12 cellular contexts compared by ENCODE assay signal in genomic region chr19:2014081-2014693, GRCh38. TPM values are rescaled to one million over a fixed set of nuclear protein-coding genes. Genes with fewer than 3 reads are reported as not detected.
DNase-seq lines count a peak whose midpoint lies in the region; ATAC-seq, FAIRE-seq and TF ChIP-seq lines count a peak whose summit lies in the region.
"Had no signal": no experiment of that assay in that cellular context is flagged by ENCODE, and none has a peak within 500 bp of the region (broad histone marks: within the 10 kb centered on the region; RNA-seq: fewer than 3 reads in every experiment).

No MANE protein-coding gene starts in this region.

- H3K4me1 ChIP-seq in astrocyte (ENCODE audit: insufficient read depth, low read length): no peaks in the 10 kb centered on the region
- H3K4me1 ChIP-seq in iPS-20b (ENCODE audit: insufficient read depth, low read length): no peaks in the 10 kb centered on the region
- peaks cover 0 to 36% (median 13%) of the 10 kb centered on the region in 4 donors for H3K4me1 ChIP-seq in tibial nerve

- H3K4me3 ChIP-seq in astrocyte (ENCODE audit: insufficient read depth, low read depth, low read length) (peak overlapping the region; percentile 55), iPS-20b (ENCODE audit: low read length) (peak overlapping the region; percentile 64; the same call in 1 of the 2 replicates), tibial nerve (peak overlapping the region in 3 of 4 donors; percentile 63 to 82 (median 67))

- TF ChIP-seq CTCF in astrocyte (IDR thresholded peaks at IDR 0.05; ENCODE audit: insufficient read depth, low read depth, low read length) (no peak), tibial nerve (IDR thresholded peaks at IDR 0.05) (no peak)

- no peaks in the 10 kb centered on the region for H3K9me3 Mint-ChIP-seq in activated CD4-positive, alpha-beta T cell treated with anti-CD3 and anti-CD28 coated beads, Interleukin-2, amount 10 ng/mL, durations not matched to agents 7 days and 5 days
- no peaks in the 10 kb centered on the region for H3K9me3 Mint-ChIP-seq in astrocyte (ENCODE audit: unreplicated experiment)
- H3K9me3 Mint-ChIP-seq: T-helper 1 cell treated with Interleukin-12 subunit alpha and Interleukin-12 subunit beta and Interleukin-4 antibody, amounts not matched to agents 30 μg/mL and 1 μg/mL, for 36 hours had no signal

- H2AFZ ChIP-seq in astrocyte (ENCODE audit: low read depth, low read length): no peak overlapping the region

- no peak overlapping the region for H3K27ac ChIP-seq in astrocyte (ENCODE audit: low read depth, low read length)
- H3K27ac ChIP-seq in iPS-20b (ENCODE audit: low read length): no peak overlapping the region
- peak overlapping the region; percentile 68 to 89 (median 74) for H3K27ac ChIP-seq in tibial nerve
- H3K27ac ChIP-seq: epithelial cell of prostate had no signal

- no peak for FAIRE-seq in astrocyte (lab: Jason Lieb, UNC)

- H3K36me3 ChIP-seq in astrocyte (ENCODE audit: insufficient read depth, low read length) (no peaks in the 10 kb centered on the region), iPS-20b (ENCODE audit: insufficient read depth, low read depth, low read length) (no peaks in the 10 kb centered on the region), tibial nerve (peaks cover 0 to 40% (median 0%) of the 10 kb centered on the region in 3 donors)

- peaks cover 25% of the 10 kb centered on the region for H3K4me1 Mint-ChIP-seq in activated CD4-positive, alpha-beta T cell treated with anti-CD3 and anti-CD28 coated beads, Interleukin-2, amount 10 ng/mL, durations not matched to agents 7 days and 5 days
- H3K4me1 Mint-ChIP-seq in astrocyte (ENCODE audit: low read depth, unreplicated experiment): no peaks in the 10 kb centered on the region

- no peak overlapping the region for H3K27ac Mint-ChIP-seq in activated CD4-positive, alpha-beta T cell treated with anti-CD3 and anti-CD28 coated beads, Interleukin-2, amount 10 ng/mL, durations not matched to agents 7 days and 5 days
- H3K27ac Mint-ChIP-seq in astrocyte (ENCODE audit: unreplicated experiment): no peak overlapping the region
- H3K27ac Mint-ChIP-seq: T-helper 1 cell treated with Interleukin-12 subunit alpha and Interleukin-12 subunit beta and Interleukin-4 antibody, amounts not matched to agents 30 μg/mL and 1 μg/mL, for 36 hours had no signal

- no peak for TF ChIP-seq EP300 in tibial nerve (IDR thresholded peaks at IDR 0.05)

- CTCF ChIA-PET in activated CD4-positive, alpha-beta T cell treated with anti-CD3 and anti-CD28 coated beads, Interleukin-2, amount 10 ng/mL, durations not matched to agents 7 days and 5 days (lab: Charles Lee): no interaction called here
- CTCF ChIA-PET in HEK293T (lab: Yijun Ruan, JAX): no interaction called here

- peaks cover 8% of the 10 kb centered on the region for H3K36me3 Mint-ChIP-seq in activated CD4-positive, alpha-beta T cell treated with anti-CD3 and anti-CD28 coated beads, Interleukin-2, amount 10 ng/mL, durations not matched to agents 7 days and 5 days (ENCODE audit: low read depth)
- peaks cover 7% of the 10 kb centered on the region for H3K36me3 Mint-ChIP-seq in astrocyte (ENCODE audit: low read depth, unreplicated experiment)

- H3K79me2 ChIP-seq in astrocyte (ENCODE audit: insufficient read depth, low read length): peaks cover 26% of the 10 kb centered on the region

- H3K4me3 Mint-ChIP-seq in activated CD4-positive, alpha-beta T cell treated with anti-CD3 and anti-CD28 coated beads, Interleukin-2, amount 10 ng/mL, durations not matched to agents 7 days and 5 days: peak overlapping the region; percentile 75
- H3K4me3 Mint-ChIP-seq in astrocyte (ENCODE audit: unreplicated experiment): peak overlapping the region; percentile 60

- H3K9ac ChIP-seq in astrocyte (ENCODE audit: low read length): no peak overlapping the region
- H3K9ac ChIP-seq in iPS-20b (ENCODE audit: low read depth, low read length): no peak overlapping the region

- H3K27me3 Mint-ChIP-seq in activated CD4-positive, alpha-beta T cell treated with anti-CD3 and anti-CD28 coated beads, Interleukin-2, amount 10 ng/mL, durations not matched to agents 7 days and 5 days: no peaks in the 10 kb centered on the region
- no peaks in the 10 kb centered on the region for H3K27me3 Mint-ChIP-seq in astrocyte (ENCODE audit: low read depth, unreplicated experiment)

- peaks cover 32% of the 10 kb centered on the region for H4K20me1 ChIP-seq in astrocyte (ENCODE audit: insufficient read depth, low read length)

- WGBS in tibial nerve, 2 donors: 47 to 59% methylated on average over 9 of the region's 9 CpGs

- POLR2A ChIA-PET in activated CD4-positive, alpha-beta T cell treated with anti-CD3 and anti-CD28 coated beads, Interleukin-2, amount 10 ng/mL, durations not matched to agents 7 days and 5 days (lab: Charles Lee): no interaction called here
- POLR2A ChIA-PET in HEK293T (lab: Yijun Ruan, JAX): no interaction called here

- DNase-seq in activated CD4-positive, alpha-beta T cell treated with anti-CD3 and anti-CD28 coated beads, Interleukin-2, amount 10 ng/mL, durations not matched to agents 7 days and 5 days: no peak
- DNase-seq in activated CD4-positive, alpha-beta T cell treated with anti-CD3 and anti-CD28 coated beads, Interleukin-2, amount 50 U/mL, for 48 hours: no peak
- no peak for DNase-seq in astrocyte (ENCODE audit: low read depth)
- DNase-seq in tibial nerve (ENCODE audit: low spot score in 2 of 2): no peak
- no peak for DNase-seq in HEK293T (ENCODE audit: extremely low spot score)
- DNase-seq: KBM-7; stimulated activated CD4-positive, alpha-beta T cell treated with anti-CD3 and anti-CD28 coated beads, Interleukin-12 subunit alpha, Interleukin-12 subunit beta, amount 100 ng/mL, for 4 hours had no signal

- no peak for ATAC-seq in HG03378 (IDR thresholded peaks at IDR 0.05; ENCODE audit: unreplicated experiment)
- no peak for ATAC-seq in HG03095 (IDR thresholded peaks at IDR 0.05; ENCODE audit: unreplicated experiment)

- TF ChIP-seq POLR2A in tibial nerve (IDR thresholded peaks at IDR 0.05): no peak

- H3K27me3 ChIP-seq in astrocyte (ENCODE audit: insufficient read depth, low read length) (no peaks in the 10 kb centered on the region), iPS-20b (ENCODE audit: insufficient read depth, low read length) (no peaks in the 10 kb centered on the region), tibial nerve (no peaks in the 10 kb centered on the region)

- H3K9me3 ChIP-seq in astrocyte (ENCODE audit: insufficient read depth, low read depth, low read length) (no peaks in the 10 kb centered on the region), iPS-20b (ENCODE audit: insufficient read depth, low read depth, low read length) (no peaks in the 10 kb centered on the region), tibial nerve (no peaks in the 10 kb centered on the region)

- H3K4me2 ChIP-seq in astrocyte (ENCODE audit: low read length): peak overlapping the region; percentile 85

TF ChIP-seq in HEK293T, 16 proteins besides CTCF, POLR2A, EP300 and RAD21:
- TF ChIP-seq FOXK2 (IDR thresholded peaks at IDR 0.05) (no peak), BHLHE40 (IDR thresholded peaks at IDR 0.05; ENCODE audit: borderline replicate concordance) (no peak), NFRKB (IDR thresholded peaks at IDR 0.05) (no peak), FOXA1 (IDR thresholded peaks at IDR 0.05) (no peak), FOXM1 (IDR thresholded peaks at IDR 0.05; ENCODE audit: borderline replicate concordance) (no peak), LEF1 (IDR thresholded peaks at IDR 0.05; ENCODE audit: borderline replicate concordance) (no peak), SUZ12 (IDR thresholded peaks at IDR 0.05) (no peak), L3MBTL2 (conservative IDR thresholded peaks at IDR 0.05) (no peak), CTBP1 (IDR thresholded peaks at IDR 0.05; ENCODE audit: borderline replicate concordance) (no peak), SP1 (IDR thresholded peaks at IDR 0.05) (no peak), HDGF (IDR thresholded peaks at IDR 0.05; ENCODE audit: borderline replicate concordance) (no peak), ARNT (IDR thresholded peaks at IDR 0.05) (no peak), ZNF384 (IDR thresholded peaks at IDR 0.05) (no peak)
- TF ChIP-seq, protein P1, sequence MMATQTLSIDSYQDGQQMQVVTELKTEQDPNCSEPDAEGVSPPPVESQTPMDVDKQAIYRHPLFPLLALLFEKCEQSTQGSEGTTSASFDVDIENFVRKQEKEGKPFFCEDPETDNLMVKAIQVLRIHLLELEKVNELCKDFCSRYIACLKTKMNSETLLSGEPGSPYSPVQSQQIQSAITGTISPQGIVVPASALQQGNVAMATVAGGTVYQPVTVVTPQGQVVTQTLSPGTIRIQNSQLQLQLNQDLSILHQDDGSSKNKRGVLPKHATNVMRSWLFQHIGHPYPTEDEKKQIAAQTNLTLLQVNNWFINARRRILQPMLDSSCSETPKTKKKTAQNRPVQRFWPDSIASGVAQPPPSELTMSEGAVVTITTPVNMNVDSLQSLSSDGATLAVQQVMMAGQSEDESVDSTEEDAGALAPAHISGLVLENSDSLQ (IDR thresholded peaks at IDR 0.05): no peak
TF ChIP-seq in HEK293T: peak in this region for 0.

RNA-seq across cellular contexts. Expression of gene BTBD2, which starts 1.3 kb away (rescaled TPM):
- 10 to 100 TPM; 61.3 to 66.3 TPM for total RNA-seq in activated CD4-positive, alpha-beta T cell treated with anti-CD3 and anti-CD28 coated beads, Interleukin-2, amount 10 ng/mL, durations not matched to agents 7 days and 5 days
- 49.5 and 53.7 TPM in 2 replicates for total RNA-seq in astrocyte
- 10 to 100 TPM; 54.0 to 94.5 (median 73.5) TPM for total RNA-seq in tibial nerve

RNA-seq across cellular contexts. Expression of gene MKNK2, which starts 36.9 kb away (rescaled TPM):
- total RNA-seq in activated CD4-positive, alpha-beta T cell treated with anti-CD3 and anti-CD28 coated beads, Interleukin-2, amount 10 ng/mL, durations not matched to agents 7 days and 5 days: 100 to 1,000 TPM; 198 to 228 TPM
- 123 and 146 TPM in 2 replicates for total RNA-seq in astrocyte
- 100 to 1,000 TPM; 126 to 265 (median 152) TPM for total RNA-seq in tibial nerve

Comparison
In these comparisons a context has a peak if more than half of its experiments do, and no peak if none do; other contexts are left out.
1. H3K27ac ChIP-seq: peak in tibial nerve (4 of 4); none in astrocyte (single experiment) and iPS-20b (single experiment).
2. Peak in every context shown above with its lines, with median percentiles within 50 percentile points of each other: H3K4me3 ChIP-seq.